In genomic region chr12:70686907-70687306, GRCh38 we compare ENCODE assay signal across 37 cellular contexts. TPM values are rescaled to one million over a fixed set of nuclear protein-coding genes. Genes with fewer than 3 reads are reported as not detected.
DNase-seq lines count a peak whose midpoint lies in the region; ATAC-seq, FAIRE-seq and TF ChIP-seq lines count a peak whose summit lies in the region.
"Had no signal": no experiment of that assay in that cellular context is flagged by ENCODE, and none has a peak within 500 bp of the region (broad histone marks: within the 10 kb centered on the region; RNA-seq: fewer than 3 reads in every experiment).

No MANE protein-coding gene starts in this region.

- H2BK15ac ChIP-seq in H1 (ENCODE audit: low read length): no peak overlapping the region

- no peaks in the 10 kb centered on the region for H3K4me1 Mint-ChIP-seq in activated T-cell treated with anti-CD3 and anti-CD28 coated beads, Interleukin-2, amount 50 U/mL, for 72 hours (ENCODE audit: low read depth)
- H3K4me1 Mint-ChIP-seq: B cell; CD14-positive monocyte; CD4-positive, alpha-beta memory T cell; CD4-positive, CD25-positive, alpha-beta regulatory T cell; CD8-positive, alpha-beta memory T cell had no signal

- BruUV-seq in K562 (replicated peaks; lab: Mats Ljungman, UMichigan): no TSS peak

- H3K4me1 ChIP-seq in A549 (no peaks in the 10 kb centered on the region), HEK293 (ENCODE audit: control insufficient read depth, insufficient read depth, low read length) (no peaks in the 10 kb centered on the region), K562 (replicated peaks in 1 of 2; ENCODE audit: control insufficient read depth in 2 of 2, insufficient read depth in 2 of 2, low read length in 2 of 2) (no peaks in the 10 kb centered on the region), H1 (replicated peaks in 1 of 4; ENCODE audit: control insufficient read depth in 3 of 4, insufficient read depth in 4 of 4, low read length in 3 of 4) (peaks cover 0 to 5% (median 3%) of the 10 kb centered on the region in 4 experiments; a peak in 1 of 7 replicates)
- H3K4me1 ChIP-seq: BE2C; BLaER1; BLaER1 treated with 17β-estradiol and CSF1 and Interleukin-3, amounts not matched to agents 10 nM and 100 nM; Caco-2 had no signal

- H2BK5ac ChIP-seq in H1 (ENCODE audit: low read depth, low read length): no peak overlapping the region

- no peaks in the 10 kb centered on the region for H3K79me1 ChIP-seq in H1 (ENCODE audit: low read depth, low read length)

- no peak overlapping the region for H3K27ac Mint-ChIP-seq in activated T-cell treated with anti-CD3 and anti-CD28 coated beads, Interleukin-2, amount 50 U/mL, for 72 hours
- H3K27ac Mint-ChIP-seq: B cell; CD14-positive monocyte; CD4-positive, alpha-beta memory T cell; CD4-positive, alpha-beta T cell; CD4-positive, CD25-positive, alpha-beta regulatory T cell; CD8-positive, alpha-beta memory T cell; CD8-positive, alpha-beta T cell had no signal

- H3K27me3 Mint-ChIP-seq in activated T-cell treated with anti-CD3 and anti-CD28 coated beads, Interleukin-2, amount 50 U/mL, for 72 hours (ENCODE audit: low read depth): no peaks in the 10 kb centered on the region
- H3K27me3 Mint-ChIP-seq: CD4-positive, CD25-positive, alpha-beta regulatory T cell had no signal

- H3K23ac ChIP-seq in H1 (ENCODE audit: insufficient read length): no peak overlapping the region

- WGBS in A549 (ENCODE audit: missing lambda C conversion rate): 5% methylated on average over 1 of the region's 1 CpG
- WGBS in K562 (ENCODE audit: insufficient coverage, low coverage, missing lambda C conversion rate): 6% methylated on average over 1 of the region's 1 CpG
- 74% methylated on average over 1 of the region's 1 CpG; no CpG with 5 or more reads in 1 of the 2 experiments for whole genome bisulfite sequencing in H1 (ENCODE audit: extremely low coverage in 1 of 2, insufficient coverage in 1 of 2, insufficient read length in 1 of 2, insufficient replicate concordance in 2 of 2, low coverage in 1 of 2, low lambda C conversion rate in 2 of 2, missing lambda C conversion rate in 1 of 2), 2 experiments

- DNase-seq in A549 (ENCODE audit: low read depth in 1 of 2, low spot score in 1 of 2) (no peak), K562 (ENCODE audit: extremely low read depth in 1 of 4, low spot score in 3 of 4) (no peak), H1 (ENCODE audit: low read depth in 1 of 2, low spot score in 2 of 2) (no peak), hepatic stellate cell (ENCODE audit: low spot score) (no peak), NOMO-1 treated with dmso at 0.1 percent for 144 hours (lab: John Stamatoyannopoulos, UW; ENCODE audit: unreplicated experiment) (no peak)
- no peak for DNase-seq in activated T-cell treated with anti-CD3 and anti-CD28 coated beads, Interleukin-2, amount 50 U/mL, for 72 hours
- DNase-seq: 8988T; ACHN; AML-193; BE2C; C1 segment of cervical spinal cord; Caco-2; Calu3; CD4-positive, alpha-beta memory T cell; CD4-positive, alpha-beta T cell; CD4-positive, CD25-positive, alpha-beta regulatory T cell; CD8-positive, alpha-beta memory T cell; CD8-positive, alpha-beta T cell; COR-L47; DMS 273 treated with DMSO at 0.1 percent for 48 hours; DMS153; DMS53; DMS79; DMS79 treated with DMSO at 0.1 percent for 48 hours; DND-41; EL had no signal

- H3K9me3 ChIP-seq in A549 (no peaks in the 10 kb centered on the region), HEK293 (ENCODE audit: control insufficient read depth, insufficient read depth, low read depth, low read length) (no peaks in the 10 kb centered on the region), K562 (replicated peaks; ENCODE audit: control insufficient read depth, insufficient read depth, low read depth, low read length) (no peaks in the 10 kb centered on the region), H1 (ENCODE audit: insufficient read depth in 2 of 2, low read depth in 1 of 2, low read length in 1 of 2) (no peaks in the 10 kb centered on the region)
- H3K9me3 ChIP-seq: BE2C; BLaER1; BLaER1 treated with 17β-estradiol and CSF1 and Interleukin-3, amounts not matched to agents 10 nM and 100 nM; Caco-2 had no signal

- H3K4me3 Mint-ChIP-seq in activated T-cell treated with anti-CD3 and anti-CD28 coated beads, Interleukin-2, amount 50 U/mL, for 72 hours: no peak overlapping the region
- H3K4me3 Mint-ChIP-seq: B cell; CD14-positive monocyte; CD4-positive, alpha-beta memory T cell; CD4-positive, alpha-beta T cell; CD4-positive, CD25-positive, alpha-beta regulatory T cell; CD8-positive, alpha-beta memory T cell; CD8-positive, alpha-beta T cell had no signal

- H3K9me3 Mint-ChIP-seq in activated T-cell treated with anti-CD3 and anti-CD28 coated beads, Interleukin-2, amount 50 U/mL, for 72 hours: no peaks in the 10 kb centered on the region
- H3K9me3 Mint-ChIP-seq: CD4-positive, alpha-beta T cell; CD4-positive, CD25-positive, alpha-beta regulatory T cell; CD8-positive, alpha-beta T cell had no signal

- CTCF ChIA-PET in A549 (lab: Yijun Ruan, JAX): no interaction called here
- CTCF ChIA-PET in HEK293 (lab: Yijun Ruan, JAX): interaction anchor here (0.5 to 1.4 kb wide), 5 partner anchors 21 to 807 kb away, joined by 3 to 4 read pairs (median 3); no protein-coding TSS in a partner anchor
- CTCF ChIA-PET in K562 (lab: Yijun Ruan, JAX; ENCODE audit: low intra/inter-chr PET ratio): no interaction called here
- CTCF ChIA-PET in H1 (lab: Charles Lee; ENCODE audit: partially characterized antibody): interaction anchor here (1.0 kb wide), 1 partner anchor 47 kb away, joined by 3 read pairs; no protein-coding TSS in a partner anchor

- TF ChIP-seq RAD21 in A549 (conservative IDR thresholded peaks at IDR 0.05 in 1 of 2, IDR thresholded peaks at IDR 0.05 in 1 of 2): no peak
- no peak for TF ChIP-seq RAD21 in K562 (CRISPR knock-in tag; conservative IDR thresholded peaks at IDR 0.05 in 1 of 2, IDR thresholded peaks at IDR 0.05 in 1 of 2)
- TF ChIP-seq RAD21 in H1 (IDR thresholded peaks at IDR 0.05 in 1 of 2, conservative IDR thresholded peaks at IDR 0.05 in 1 of 2; ENCODE audit: low read depth in 2 of 2, low read length in 2 of 2): no peak

- intact Hi-C loops in K562 (cut with micrococcal nuclease): no loop called here

- no peak overlapping the region for H3K56ac ChIP-seq in H1 (replicated peaks; ENCODE audit: insufficient read length, low read depth, low read length)

- no peak for TF ChIP-seq EP300 in A549 (IDR thresholded peaks at IDR 0.05)
- TF ChIP-seq EP300 in K562 (IDR thresholded peaks at IDR 0.05; ENCODE audit: low read length): no peak
- TF ChIP-seq EP300 in H1 (IDR thresholded peaks at IDR 0.05; ENCODE audit: borderline replicate concordance in 1 of 2, low read depth in 2 of 2, low read length in 2 of 2): no peak

- H3K79me2 ChIP-seq in K562 (ENCODE audit: control insufficient read depth, insufficient read depth, low read length) (no peaks in the 10 kb centered on the region), H1 (ENCODE audit: control insufficient read depth in 1 of 2, insufficient read depth in 2 of 2, low read length in 2 of 2) (no peaks in the 10 kb centered on the region)

- no peak overlapping the region for H4K5ac ChIP-seq in H1 (ENCODE audit: insufficient read length, low read depth, low read length)

- TF ChIP-seq POLR2A in A549 (IDR thresholded peaks at IDR 0.05; ENCODE audit: low read length) (no peak), K562 (conservative IDR thresholded peaks at IDR 0.05) (no peak), H1 (IDR thresholded peaks at IDR 0.05; ENCODE audit: control extremely low read depth in 1 of 2, low read depth in 2 of 2, low read length in 2 of 2) (no peak)

- H3K4me3 ChIP-seq in A549: no peak overlapping the region
- no peak overlapping the region for H3K4me3 ChIP-seq in HEK293 (ENCODE audit: low read depth, low read length)
- H3K4me3 ChIP-seq in K562: no peak overlapping the region
- H3K4me3 ChIP-seq in H1 (ENCODE audit: extremely low read depth in 1 of 4, insufficient read depth in 2 of 4, low read depth in 3 of 4, low read length in 4 of 4): no peak overlapping the region
- H3K4me3 ChIP-seq: BLaER1; BLaER1 treated with 17β-estradiol and CSF1 and Interleukin-3, amounts not matched to agents 10 nM and 100 nM had no signal

- no peak overlapping the region for H3K18ac ChIP-seq in H1 (ENCODE audit: extremely low read depth, low read length)

- no peak overlapping the region for H2AK5ac ChIP-seq in H1 (ENCODE audit: low read depth, low read length)

- H3K4me2 ChIP-seq in A549 (no peak overlapping the region), K562 (ENCODE audit: insufficient read depth, low read length) (no peak overlapping the region), H1 (ENCODE audit: insufficient read depth in 1 of 2, low read depth in 2 of 2, low read length in 2 of 2) (no peak overlapping the region)
- H3K4me2 ChIP-seq: BLaER1; BLaER1 treated with 17β-estradiol and CSF1 and Interleukin-3, amounts not matched to agents 10 nM and 100 nM had no signal

- H3K9me1 ChIP-seq in K562 (ENCODE audit: control insufficient read depth, insufficient read depth, low read length): no peaks in the 10 kb centered on the region

- no peak overlapping the region for H3K27ac ChIP-seq in A549
- no peak overlapping the region for H3K27ac ChIP-seq in HEK293 (ENCODE audit: extremely low read depth, low read depth, low read length)
- H3K27ac ChIP-seq in K562 (ENCODE audit: extremely low read depth, low read depth, low read length): no peak overlapping the region
- no peak overlapping the region for H3K27ac ChIP-seq in H1 (ENCODE audit: low read depth, low read length)
- H3K27ac ChIP-seq: 22Rv1; BLaER1; BLaER1 treated with 17β-estradiol and CSF1 and Interleukin-3, amounts not matched to agents 10 nM and 100 nM; C4-2B had no signal

- no peaks in the 10 kb centered on the region for H3K36me3 Mint-ChIP-seq in activated T-cell treated with anti-CD3 and anti-CD28 coated beads, Interleukin-2, amount 50 U/mL, for 72 hours (ENCODE audit: insufficient read depth in 2 of 2)
- H3K36me3 Mint-ChIP-seq: CD14-positive monocyte; CD4-positive, alpha-beta memory T cell; CD4-positive, CD25-positive, alpha-beta regulatory T cell; CD8-positive, alpha-beta memory T cell; CD8-positive, alpha-beta T cell had no signal

- in situ Hi-C loops in K562 (cut with MboI): no loop called here

- no peak overlapping the region for H3K14ac ChIP-seq in H1 (ENCODE audit: insufficient read length)

- no peak for TF ChIP-seq CTCF in A549 (IDR thresholded peaks at IDR 0.05)
- no peak for TF ChIP-seq CTCF in HEK293 (tag by site-specific recombination; IDR thresholded peaks at IDR 0.05)
- TF ChIP-seq CTCF in K562 (IDR thresholded peaks at IDR 0.05 in 2 of 3, conservative IDR thresholded peaks at IDR 0.05 in 1 of 3; ENCODE audit: insufficient read depth in 2 of 3, low read depth in 1 of 3, low read length in 3 of 3): no peak
- TF ChIP-seq CTCF in H1 (IDR thresholded peaks at IDR 0.05; ENCODE audit: control extremely low read depth in 1 of 3, insufficient read depth in 1 of 3, low read depth in 1 of 3, low read length in 3 of 3): no peak

- no peak overlapping the region for H2BK20ac ChIP-seq in H1 (ENCODE audit: low read length)

- H4K8ac ChIP-seq in H1 (ENCODE audit: extremely low read depth, insufficient read depth, low read length): no peak overlapping the region

- no peaks in the 10 kb centered on the region for H3K23me2 ChIP-seq in H1 (ENCODE audit: low read depth, low read length)

- no peak overlapping the region for H2AFZ ChIP-seq in K562 (ENCODE audit: low read depth, low read length)
- H2AFZ ChIP-seq in H1 (ENCODE audit: low read length): no peak overlapping the region

- no peak overlapping the region for H4K91ac ChIP-seq in H1 (replicated peaks; ENCODE audit: insufficient read length, low read length)

- H3K9ac ChIP-seq in K562 (ENCODE audit: insufficient read depth in 1 of 2, low read depth in 2 of 2, low read length in 2 of 2): no peak overlapping the region
- H3K9ac ChIP-seq in H1 (replicated peaks in 1 of 4; ENCODE audit: extremely low read depth in 1 of 4, low read depth in 3 of 4, low read length in 3 of 4): no peak overlapping the region
- H3K9ac ChIP-seq: BLaER1; BLaER1 treated with 17β-estradiol and CSF1 and Interleukin-3, amounts not matched to agents 10 nM and 100 nM had no signal

- ATAC-seq in A549: no peak
- no peak for ATAC-seq in K562
- ATAC-seq in GM21367 (IDR thresholded peaks at IDR 0.05; ENCODE audit: unreplicated experiment): no peak
- no peak for ATAC-seq in activated T-cell treated with anti-CD3 and anti-CD28 coated beads, Interleukin-2, amount 50 U/mL, for 72 hours (replicated peaks in 1 of 2)
- ATAC-seq: CD8-positive, alpha-beta T cell had no signal

- H3K36me3 ChIP-seq in HEK293 (ENCODE audit: control insufficient read depth in 2 of 2, insufficient read depth in 1 of 2, low read length in 2 of 2) (no peaks in the 10 kb centered on the region), K562 (ENCODE audit: control insufficient read depth, insufficient read depth, low read length) (no peaks in the 10 kb centered on the region), H1 (ENCODE audit: control insufficient read depth in 2 of 4, insufficient read depth in 4 of 4, low read length in 3 of 4) (no peaks in the 10 kb centered on the region)
- H3K36me3 ChIP-seq: BLaER1; BLaER1 treated with 17β-estradiol and CSF1 and Interleukin-3, amounts not matched to agents 10 nM and 100 nM had no signal

- no peak for FAIRE-seq in A549 (lab: Jason Lieb, UNC)
- FAIRE-seq in K562 (lab: Jason Lieb, UNC): no peak
- FAIRE-seq in H1 (lab: Jason Lieb, UNC): no peak
- FAIRE-seq: A204.1, D721Med had no signal

- H2BK120ac ChIP-seq in H1 (replicated peaks; ENCODE audit: low read depth, low read length): no peak overlapping the region

- H4K20me1 ChIP-seq in K562 (replicated peaks; ENCODE audit: control insufficient read depth, insufficient read depth, low read length): no peaks in the 10 kb centered on the region
- H4K20me1 ChIP-seq in H1 (replicated peaks in 1 of 2; ENCODE audit: control insufficient read depth in 1 of 2, insufficient read depth in 2 of 2, low read length in 2 of 2): no peaks in the 10 kb centered on the region
- H4K20me1 ChIP-seq: BLaER1; BLaER1 treated with 17β-estradiol and CSF1 and Interleukin-3, amounts not matched to agents 10 nM and 100 nM had no signal

- POLR2A ChIA-PET in A549 (lab: Yijun Ruan, JAX): no interaction called here
- POLR2A ChIA-PET in HEK293 (lab: Yijun Ruan, JAX): no interaction called here
- POLR2A ChIA-PET in K562 (lab: Yijun Ruan, JAX): interaction anchor here (1.0 kb wide), 1 partner anchor 519 kb away, joined by 3 read pairs; no protein-coding TSS in a partner anchor
- POLR2A ChIA-PET in H1 (lab: Charles Lee; ENCODE audit: partially characterized antibody): no interaction called here

- H2BK12ac ChIP-seq in H1 (ENCODE audit: low read depth, low read length): no peak overlapping the region

- H3K4ac ChIP-seq in H1 (replicated peaks; ENCODE audit: insufficient read length, low read depth, low read length): no peak overlapping the region

- no peaks in the 10 kb centered on the region for H3K27me3 ChIP-seq in K562 (ENCODE audit: control insufficient read depth in 2 of 2, insufficient read depth in 2 of 2, low read length in 2 of 2)
- no peaks in the 10 kb centered on the region for H3K27me3 ChIP-seq in H1 (replicated peaks in 1 of 4; ENCODE audit: control insufficient read depth in 3 of 4, extremely low read depth in 1 of 4, insufficient read depth in 3 of 4, low read length in 3 of 4)
- H3K27me3 ChIP-seq: BE2C; BLaER1; BLaER1 treated with 17β-estradiol and CSF1 and Interleukin-3, amounts not matched to agents 10 nM and 100 nM had no signal

RNA-seq across cellular contexts. Expression of gene PTPRB, which starts 49.7 kb away (rescaled TPM):
- polyA plus RNA-seq in A549 (2011; rRNA removed): 0.34 and 0.45 TPM in 2 replicates
- 0.05 and 0.06 TPM in 2 replicates for polyA plus RNA-seq in A549 (2012; cell fraction: cytosol; rRNA removed)
- 0.01 and 0.02 TPM in 2 replicates for polyA plus RNA-seq in A549 (2012; cell fraction: nucleus; rRNA removed)
- polyA plus RNA-seq in A549 (2017; fragmentation: RNase III; extraction: RNeasy Plus Mini Kit Qiagen cat#74134 plus additional on column Dnase treatment): 0.16 to 0.57 TPM (median 0.26 TPM) in 3 replicates
- polyA minus RNA-seq in A549 (2011; rRNA and poly(A)+ RNA removed): 0.49 and 0.70 TPM in 2 replicates
- total RNA-seq in K562 (2011; cell fraction: chromatin; rRNA removed; ENCODE audit: low replicate concordance): 9.2 and 18.5 TPM in 2 replicates
- 6.3 and 6.6 TPM in 2 replicates for total RNA-seq in K562 (2011; cell fraction: nucleolus; rRNA removed)
- 8.2 and 9.1 TPM in 2 replicates for total RNA-seq in K562 (2011; cell fraction: nucleoplasm; rRNA removed)
- 2.1 and 2.4 TPM in 2 replicates for total RNA-seq in K562 (2014; rRNA removed)
- total RNA-seq in K562 (2014; rRNA removed; fragmentation: Illumina TruSeq; extraction: Trizol): 3.8 and 4.5 TPM in 2 replicates
- 5.9 and 6.2 TPM in 2 replicates for total RNA-seq in K562 (2015; rRNA removed; fragmentation: Illumina TruSeq; extraction: Trizol)
- 4.2 and 4.8 TPM in 2 replicates for total RNA-seq in K562 (2021)
- polyA plus RNA-seq in K562 (2011; rRNA removed): 1.5 and 1.6 TPM in 2 replicates
- 0.49 and 0.72 TPM in 2 replicates for polyA plus RNA-seq in K562 (2011; cell fraction: cytosol; rRNA removed)
- 2.5 and 2.9 TPM in 2 replicates for polyA plus RNA-seq in K562 (2011; cell fraction: nucleus; rRNA removed)
- 6.6 and 8.6 TPM in 2 replicates for polyA plus RNA-seq in K562 (2012)
- 3.1 and 3.3 TPM in 2 replicates for polyA plus RNA-seq in K562 (2014; fragmentation: Illumina TruSeq; extraction: Trizol)
- polyA plus RNA-seq in K562 (2014; fragmentation: Nextera tagmentation; extraction: Ambion mirVana): under 1 TPM; 0.46 to 0.59 TPM
- 3.1 and 4.0 TPM in 2 replicates for polyA plus RNA-seq in K562 (2014; rRNA removed)
- 3.5 and 5.0 TPM in 2 replicates for polyA minus RNA-seq in K562 (2011; rRNA and poly(A)+ RNA removed)
- 0.64 and 0.76 TPM in 2 replicates for polyA minus RNA-seq in K562 (2011; cell fraction: cytosol; rRNA and poly(A)+ RNA removed)
- polyA minus RNA-seq in K562 (2011; cell fraction: nucleus; rRNA and poly(A)+ RNA removed): 2.4 and 4.9 TPM in 2 replicates
- 0.58 and 1.1 TPM in 2 replicates for total RNA-seq in H1 (2021; fragmentation: NEBNext Ultra II Directional; extraction: Animal tissue kit (Norgen Biotek cat#: 25700))
- polyA plus RNA-seq in H1 (2011; rRNA removed): 0.14 and 0.36 TPM in 2 replicates
- 0.31 TPM for polyA plus RNA-seq in H1 (2011; cell fraction: cytosol; rRNA removed)
- 0.44 TPM for polyA plus RNA-seq in H1 (2011; cell fraction: nucleus; rRNA removed)
- 0.62 to 0.74 TPM (median 0.69 TPM) in 4 replicates for polyA plus RNA-seq in H1 (2012, experiment 1 of 2)
- 0.18 TPM for polyA plus RNA-seq in H1 (2012, experiment 2 of 2)
- 1.7 TPM for polyA plus RNA-seq in H1 (2013, experiment 1 of 2)
- polyA plus RNA-seq in H1 (2013, experiment 2 of 2): 1.7 TPM
- polyA minus RNA-seq in H1 (2011; rRNA and poly(A)+ RNA removed): 0.98 and 2.0 TPM in 2 replicates
- polyA minus RNA-seq in H1 (2011; cell fraction: cytosol; rRNA and poly(A)+ RNA removed): 0.44 TPM
- polyA minus RNA-seq in H1 (2011; cell fraction: nucleus; rRNA and poly(A)+ RNA removed): 1.00 TPM
- not detected for total RNA-seq in activated T-cell treated with anti-CD3 and anti-CD28 coated beads, Interleukin-2, amount 50 U/mL, for 72 hours
- total RNA-seq: A673; B cell; CD4-positive, alpha-beta memory T cell; CD4-positive, alpha-beta T cell; CD4-positive, CD25-positive, alpha-beta regulatory T cell; CD8-positive, alpha-beta memory T cell; CD8-positive, alpha-beta T cell had no signal
- polyA plus RNA-seq: CD14-positive monocyte; CD4-positive, alpha-beta memory T cell; CD4-positive, CD25-positive, alpha-beta regulatory T cell; CD8-positive, alpha-beta memory T cell had no signal

Comparison
In these comparisons a context has a peak if more than half of its experiments do, and no peak if none do; other contexts are left out.
1. CTCF ChIA-PET loops: an anchor here in HEK293 (0.5 to 1.4 kb wide) and H1 (1.0 kb wide); none called in A549 and K562.